ENCODE assay signal across 8 cellular contexts in genomic region chr20:36461600-36462439, GRCh38.
A peak's percentile ranks its signal among the peaks of the same experiment; 100 is the strongest.
DNase-seq lines count a peak whose midpoint lies in the region; ATAC-seq and TF ChIP-seq lines count a peak whose summit lies in the region.

No MANE protein-coding gene starts in this region.

- peak overlapping the region; percentile 94 for H3K4me3 Mint-ChIP-seq in activated CD4-positive, alpha-beta T cell treated with anti-CD3 and anti-CD28 coated beads, Interleukin-2, amount 10 ng/mL, durations not matched to agents 7 days and 5 days

- H3K4me3 ChIP-seq in BLaER1 (peak overlapping the region; percentile 93), ectodermal cell (ENCODE audit: insufficient read depth, low read depth, low read length) (peak overlapping the region; percentile 56), lower lobe of right lung (peak overlapping the region; percentile 83), subcutaneous abdominal adipose tissue (ENCODE audit: low read depth in 1 of 5, low read length in 5 of 5) (peak overlapping the region; percentile 86 to 91 (median 88))

- H3K27me3 Mint-ChIP-seq in activated CD4-positive, alpha-beta T cell treated with anti-CD3 and anti-CD28 coated beads, Interleukin-2, amount 10 ng/mL, durations not matched to agents 7 days and 5 days: no peaks in the 10 kb centered on the region

- peaks cover 45% of the 10 kb centered on the region for H4K20me1 ChIP-seq in BLaER1

- no peak for TF ChIP-seq CTCF in lower lobe of right lung (IDR thresholded peaks at IDR 0.05)

- WGBS in ectodermal cell, 2 experiments: 1% methylated on average over 39 to 50 of the region's 58 CpGs

- peak overlapping the region; percentile 95 for H3K27ac ChIP-seq in BLaER1
- H3K27ac ChIP-seq in KOPT-K1 (ENCODE audit: low read depth, low read length, poor library complexity, severe bottlenecking): peak overlapping the region; percentile 48
- no peak overlapping the region for H3K27ac ChIP-seq in ectodermal cell (ENCODE audit: insufficient read depth, low read depth, low read length, poor library complexity, severe bottlenecking)
- H3K27ac ChIP-seq in lower lobe of right lung: peak overlapping the region; percentile 90
- peak overlapping the region; percentile 95 for H3K27ac ChIP-seq in subcutaneous abdominal adipose tissue (ENCODE audit: low read depth, low read length)

- H3K9ac ChIP-seq in BLaER1 (peak overlapping the region; percentile 92), subcutaneous abdominal adipose tissue (ENCODE audit: low read length in 5 of 5) (peak overlapping the region; percentile 84 to 98 (median 96))

- CTCF ChIA-PET in activated CD4-positive, alpha-beta T cell treated with anti-CD3 and anti-CD28 coated beads, Interleukin-2, amount 10 ng/mL, durations not matched to agents 7 days and 5 days (lab: Charles Lee): interaction anchor here (0.5 to 3.4 kb wide), 4 partner anchors 11 to 323 kb away, joined by 3 to 12 read pairs (median 5); partner anchors contain the start of gene RAB5IF

- no peaks in the 10 kb centered on the region for H3K9me3 ChIP-seq in BLaER1
- no peaks in the 10 kb centered on the region for H3K9me3 ChIP-seq in KOPT-K1 (ENCODE audit: insufficient read depth, low read length, poor library complexity, severe bottlenecking)
- H3K9me3 ChIP-seq in ectodermal cell (ENCODE audit: control insufficient read depth, low read length): no peaks in the 10 kb centered on the region
- H3K9me3 ChIP-seq in lower lobe of right lung: no peaks in the 10 kb centered on the region
- no peaks in the 10 kb centered on the region for H3K9me3 ChIP-seq in subcutaneous abdominal adipose tissue (ENCODE audit: control insufficient read depth in 5 of 5, low read length in 5 of 5)

- H3K4me1 ChIP-seq in BLaER1 (peaks cover 47% of the 10 kb centered on the region), ectodermal cell (ENCODE audit: control insufficient read depth, insufficient read depth, low read length) (peaks cover 24% of the 10 kb centered on the region), lower lobe of right lung (peaks cover 49% of the 10 kb centered on the region), subcutaneous abdominal adipose tissue (ENCODE audit: control insufficient read depth in 5 of 5, insufficient read depth in 5 of 5, low read length in 5 of 5) (peaks cover 9 to 57% (median 51%) of the 10 kb centered on the region in 5 donors)

- peak; percentile 40 for DNase-seq in activated CD4-positive, alpha-beta T cell treated with anti-CD3 and anti-CD28 coated beads, Interleukin-2, amount 10 ng/mL, durations not matched to agents 7 days and 5 days
- DNase-seq in lower lobe of right lung (peak; percentile 75), COLO829 (ENCODE audit: low spot score) (no peak)

- H3K27ac Mint-ChIP-seq in activated CD4-positive, alpha-beta T cell treated with anti-CD3 and anti-CD28 coated beads, Interleukin-2, amount 10 ng/mL, durations not matched to agents 7 days and 5 days: peak overlapping the region; percentile 92

- H3K27me3 ChIP-seq in BLaER1 (no peaks in the 10 kb centered on the region), ectodermal cell (ENCODE audit: control insufficient read depth, insufficient read depth, low read length, poor library complexity, severe bottlenecking) (no peaks in the 10 kb centered on the region), lower lobe of right lung (ENCODE audit: low read depth) (no peaks in the 10 kb centered on the region), subcutaneous abdominal adipose tissue (ENCODE audit: control insufficient read depth in 5 of 5, insufficient read depth in 4 of 5, low read length in 5 of 5) (no peaks in the 10 kb centered on the region)

- H3K9me3 Mint-ChIP-seq in activated CD4-positive, alpha-beta T cell treated with anti-CD3 and anti-CD28 coated beads, Interleukin-2, amount 10 ng/mL, durations not matched to agents 7 days and 5 days: no peaks in the 10 kb centered on the region

- peaks cover 56% of the 10 kb centered on the region for H3K4me1 Mint-ChIP-seq in activated CD4-positive, alpha-beta T cell treated with anti-CD3 and anti-CD28 coated beads, Interleukin-2, amount 10 ng/mL, durations not matched to agents 7 days and 5 days

- peak overlapping the region; percentile 97 for H3K4me2 ChIP-seq in BLaER1

- POLR2A ChIA-PET in activated CD4-positive, alpha-beta T cell treated with anti-CD3 and anti-CD28 coated beads, Interleukin-2, amount 10 ng/mL, durations not matched to agents 7 days and 5 days (lab: Charles Lee): no interaction called here

- ATAC-seq in GM19395 (IDR thresholded peaks at IDR 0.05; ENCODE audit: unreplicated experiment): peak; percentile 26
- ATAC-seq in lower lobe of right lung: peak; percentile 18 to 28

- H3K36me3 Mint-ChIP-seq in activated CD4-positive, alpha-beta T cell treated with anti-CD3 and anti-CD28 coated beads, Interleukin-2, amount 10 ng/mL, durations not matched to agents 7 days and 5 days (ENCODE audit: low read depth): no peaks in the 10 kb centered on the region

- intact Hi-C loops in lower lobe of right lung (cut with DNase I): no loop called here

- H3K36me3 ChIP-seq in BLaER1 (peaks cover 19% of the 10 kb centered on the region), KOPT-K1 (ENCODE audit: insufficient read depth, low read length) (no peaks in the 10 kb centered on the region), ectodermal cell (ENCODE audit: control insufficient read depth, insufficient read depth, low read length) (no peaks in the 10 kb centered on the region), lower lobe of right lung (peaks cover 3% of the 10 kb centered on the region), subcutaneous abdominal adipose tissue (ENCODE audit: control insufficient read depth in 5 of 5, insufficient read depth in 5 of 5, low read length in 5 of 5) (no peaks in the 10 kb centered on the region)
